In the genomic region with DNA sequence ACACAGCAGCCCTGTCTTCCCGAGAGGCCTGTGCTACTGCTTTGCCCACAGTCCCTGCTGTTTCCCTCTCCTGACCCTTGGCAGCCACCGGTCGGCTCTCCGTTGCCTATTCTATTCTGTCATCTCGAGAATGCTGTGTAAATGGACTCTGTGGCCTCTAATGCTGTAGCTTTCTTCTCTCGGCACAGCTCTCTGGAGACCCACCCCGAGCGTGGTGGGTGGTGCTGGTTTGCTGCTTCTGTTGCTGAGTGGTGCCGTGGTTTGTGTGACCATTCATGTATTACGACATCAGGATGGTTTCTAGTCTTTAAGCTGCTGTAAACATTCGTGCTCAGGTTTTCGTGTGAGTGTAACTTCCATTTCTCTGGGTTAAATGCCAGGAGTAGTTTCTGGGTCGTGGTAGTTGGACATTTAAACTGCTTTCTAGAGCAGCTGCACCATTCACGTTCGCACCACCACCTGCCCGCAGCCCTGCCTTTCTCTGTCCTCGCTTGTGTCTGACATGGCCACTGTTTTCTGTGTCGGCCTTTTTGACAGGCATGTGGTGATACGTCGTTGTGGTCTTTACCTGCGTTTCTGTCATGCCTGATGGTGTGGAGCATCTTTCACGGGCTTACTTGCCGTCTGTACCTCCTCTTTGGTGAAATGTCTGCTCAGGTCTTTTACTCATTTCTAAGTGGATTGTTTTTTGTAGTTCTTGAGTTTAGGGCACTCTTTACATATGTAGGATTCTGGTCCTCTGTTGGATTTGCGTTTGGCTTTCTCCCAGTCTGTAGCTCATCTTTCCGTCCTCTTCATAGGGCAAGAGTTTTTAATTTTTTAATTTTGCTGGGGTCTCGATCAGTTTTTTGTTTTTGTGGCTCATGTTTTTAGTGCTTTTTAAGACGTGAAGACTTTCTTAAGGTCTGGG, we compare ENCODE assay signal across 1 cellular context.
TF ChIP-seq lines count a peak whose summit lies in the region.

No MANE protein-coding gene starts in this region.

TF ChIP-seq in K562, 482 proteins besides CTCF, POLR2A, EP300 and RAD21 (continued from another document and continues in another):
- TF ChIP-seq SAP30 (IDR thresholded peaks at IDR 0.05; ENCODE audit: borderline replicate concordance, insufficient read depth, low read depth, low read length, poor library complexity, severe bottlenecking): no peak
- TF ChIP-seq HDAC2 (IDR thresholded peaks at IDR 0.05): 0 out of 2 replicates have a peak, but pooled peaks have one; percentile 35
- TF ChIP-seq NEUROD1 (IDR thresholded peaks at IDR 0.05; ENCODE audit: borderline replicate concordance, low read depth, low read length, partially characterized antibody): no peak
- TF ChIP-seq, protein P1, sequence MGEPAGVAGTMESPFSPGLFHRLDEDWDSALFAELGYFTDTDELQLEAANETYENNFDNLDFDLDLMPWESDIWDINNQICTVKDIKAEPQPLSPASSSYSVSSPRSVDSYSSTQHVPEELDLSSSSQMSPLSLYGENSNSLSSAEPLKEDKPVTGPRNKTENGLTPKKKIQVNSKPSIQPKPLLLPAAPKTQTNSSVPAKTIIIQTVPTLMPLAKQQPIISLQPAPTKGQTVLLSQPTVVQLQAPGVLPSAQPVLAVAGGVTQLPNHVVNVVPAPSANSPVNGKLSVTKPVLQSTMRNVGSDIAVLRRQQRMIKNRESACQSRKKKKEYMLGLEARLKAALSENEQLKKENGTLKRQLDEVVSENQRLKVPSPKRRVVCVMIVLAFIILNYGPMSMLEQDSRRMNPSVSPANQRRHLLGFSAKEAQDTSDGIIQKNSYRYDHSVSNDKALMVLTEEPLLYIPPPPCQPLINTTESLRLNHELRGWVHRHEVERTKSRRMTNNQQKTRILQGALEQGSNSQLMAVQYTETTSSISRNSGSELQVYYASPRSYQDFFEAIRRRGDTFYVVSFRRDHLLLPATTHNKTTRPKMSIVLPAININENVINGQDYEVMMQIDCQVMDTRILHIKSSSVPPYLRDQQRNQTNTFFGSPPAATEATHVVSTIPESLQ (CRISPR knock-in tag; IDR thresholded peaks at IDR 0.05): no peak
- no peak for TF ChIP-seq TEAD4 (IDR thresholded peaks at IDR 0.05; ENCODE audit: low read length)
- TF ChIP-seq TEAD4 (CRISPR knock-in tag; IDR thresholded peaks at IDR 0.05; ENCODE audit: borderline replicate concordance): no peak
- TF ChIP-seq MED1 (CRISPR knock-in tag; IDR thresholded peaks at IDR 0.05; ENCODE audit: borderline replicate concordance): no peak
- TF ChIP-seq, protein P2, sequence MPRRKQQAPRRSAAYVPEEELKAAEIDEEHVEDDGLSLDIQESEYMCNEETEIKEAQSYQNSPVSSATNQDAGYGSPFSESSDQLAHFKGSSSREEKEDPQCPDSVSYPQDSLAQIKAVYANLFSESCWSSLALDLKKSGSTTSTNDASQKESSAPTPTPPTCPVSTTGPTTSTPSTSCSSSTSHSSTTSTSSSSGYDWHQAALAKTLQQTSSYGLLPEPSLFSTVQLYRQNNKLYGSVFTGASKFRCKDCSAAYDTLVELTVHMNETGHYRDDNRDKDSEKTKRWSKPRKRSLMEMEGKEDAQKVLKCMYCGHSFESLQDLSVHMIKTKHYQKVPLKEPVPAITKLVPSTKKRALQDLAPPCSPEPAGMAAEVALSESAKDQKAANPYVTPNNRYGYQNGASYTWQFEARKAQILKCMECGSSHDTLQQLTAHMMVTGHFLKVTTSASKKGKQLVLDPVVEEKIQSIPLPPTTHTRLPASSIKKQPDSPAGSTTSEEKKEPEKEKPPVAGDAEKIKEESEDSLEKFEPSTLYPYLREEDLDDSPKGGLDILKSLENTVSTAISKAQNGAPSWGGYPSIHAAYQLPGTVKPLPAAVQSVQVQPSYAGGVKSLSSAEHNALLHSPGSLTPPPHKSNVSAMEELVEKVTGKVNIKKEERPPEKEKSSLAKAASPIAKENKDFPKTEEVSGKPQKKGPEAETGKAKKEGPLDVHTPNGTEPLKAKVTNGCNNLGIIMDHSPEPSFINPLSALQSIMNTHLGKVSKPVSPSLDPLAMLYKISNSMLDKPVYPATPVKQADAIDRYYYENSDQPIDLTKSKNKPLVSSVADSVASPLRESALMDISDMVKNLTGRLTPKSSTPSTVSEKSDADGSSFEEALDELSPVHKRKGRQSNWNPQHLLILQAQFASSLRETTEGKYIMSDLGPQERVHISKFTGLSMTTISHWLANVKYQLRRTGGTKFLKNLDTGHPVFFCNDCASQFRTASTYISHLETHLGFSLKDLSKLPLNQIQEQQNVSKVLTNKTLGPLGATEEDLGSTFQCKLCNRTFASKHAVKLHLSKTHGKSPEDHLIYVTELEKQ (CRISPR knock-in tag; IDR thresholded peaks at IDR 0.05): no peak
- TF ChIP-seq NR4A1 (CRISPR knock-in tag; IDR thresholded peaks at IDR 0.05): no peak
- no peak for TF ChIP-seq NR4A1 (tag; IDR thresholded peaks at IDR 0.05)
- no peak for TF ChIP-seq NUFIP1 (IDR thresholded peaks at IDR 0.05; ENCODE audit: partially characterized antibody)
- TF ChIP-seq ZFP30 (CRISPR knock-in tag; IDR thresholded peaks at IDR 0.05; ENCODE audit: borderline replicate concordance): no peak
- TF ChIP-seq DNMT1 (IDR thresholded peaks at IDR 0.05): no peak
- TF ChIP-seq, protein P3, sequence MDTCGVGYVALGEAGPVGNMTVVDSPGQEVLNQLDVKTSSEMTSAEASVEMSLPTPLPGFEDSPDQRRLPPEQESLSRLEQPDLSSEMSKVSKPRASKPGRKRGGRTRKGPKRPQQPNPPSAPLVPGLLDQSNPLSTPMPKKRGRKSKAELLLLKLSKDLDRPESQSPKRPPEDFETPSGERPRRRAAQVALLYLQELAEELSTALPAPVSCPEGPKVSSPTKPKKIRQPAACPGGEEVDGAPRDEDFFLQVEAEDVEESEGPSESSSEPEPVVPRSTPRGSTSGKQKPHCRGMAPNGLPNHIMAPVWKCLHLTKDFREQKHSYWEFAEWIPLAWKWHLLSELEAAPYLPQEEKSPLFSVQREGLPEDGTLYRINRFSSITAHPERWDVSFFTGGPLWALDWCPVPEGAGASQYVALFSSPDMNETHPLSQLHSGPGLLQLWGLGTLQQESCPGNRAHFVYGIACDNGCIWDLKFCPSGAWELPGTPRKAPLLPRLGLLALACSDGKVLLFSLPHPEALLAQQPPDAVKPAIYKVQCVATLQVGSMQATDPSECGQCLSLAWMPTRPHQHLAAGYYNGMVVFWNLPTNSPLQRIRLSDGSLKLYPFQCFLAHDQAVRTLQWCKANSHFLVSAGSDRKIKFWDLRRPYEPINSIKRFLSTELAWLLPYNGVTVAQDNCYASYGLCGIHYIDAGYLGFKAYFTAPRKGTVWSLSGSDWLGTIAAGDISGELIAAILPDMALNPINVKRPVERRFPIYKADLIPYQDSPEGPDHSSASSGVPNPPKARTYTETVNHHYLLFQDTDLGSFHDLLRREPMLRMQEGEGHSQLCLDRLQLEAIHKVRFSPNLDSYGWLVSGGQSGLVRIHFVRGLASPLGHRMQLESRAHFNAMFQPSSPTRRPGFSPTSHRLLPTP (IDR thresholded peaks at IDR 0.05; ENCODE audit: borderline replicate concordance, extremely low read depth, insufficient read length): no peak
- TF ChIP-seq ZNF12 (CRISPR knock-in tag; IDR thresholded peaks at IDR 0.05): no peak
- TF ChIP-seq ZBTB7A (IDR thresholded peaks at IDR 0.05; ENCODE audit: borderline replicate concordance, control insufficient read depth, low read depth, low read length): no peak
- no peak for TF ChIP-seq ARHGAP35 (IDR thresholded peaks at IDR 0.05; ENCODE audit: partially characterized antibody)
- TF ChIP-seq ZNF184 (CRISPR knock-in tag; IDR thresholded peaks at IDR 0.05): no peak
- TF ChIP-seq SMC3 (conservative IDR thresholded peaks at IDR 0.05; ENCODE audit: insufficient read depth, low read depth, low read length): no peak
- TF ChIP-seq CREM (IDR thresholded peaks at IDR 0.05; ENCODE audit: low read depth): no peak
- no peak for TF ChIP-seq RBM22 (IDR thresholded peaks at IDR 0.05; ENCODE audit: low read depth, low read length, poor library complexity, severe bottlenecking)
- TF ChIP-seq ATF7 (IDR thresholded peaks at IDR 0.05): no peak
- TF ChIP-seq MTA3 (IDR thresholded peaks at IDR 0.05; ENCODE audit: borderline replicate concordance): no peak
- no peak for TF ChIP-seq NONO (IDR thresholded peaks at IDR 0.05; ENCODE audit: low read depth in 2 of 2, low read length in 1 of 2)
- no peak for TF ChIP-seq HDAC1 (IDR thresholded peaks at IDR 0.05)
- TF ChIP-seq, protein P4, sequence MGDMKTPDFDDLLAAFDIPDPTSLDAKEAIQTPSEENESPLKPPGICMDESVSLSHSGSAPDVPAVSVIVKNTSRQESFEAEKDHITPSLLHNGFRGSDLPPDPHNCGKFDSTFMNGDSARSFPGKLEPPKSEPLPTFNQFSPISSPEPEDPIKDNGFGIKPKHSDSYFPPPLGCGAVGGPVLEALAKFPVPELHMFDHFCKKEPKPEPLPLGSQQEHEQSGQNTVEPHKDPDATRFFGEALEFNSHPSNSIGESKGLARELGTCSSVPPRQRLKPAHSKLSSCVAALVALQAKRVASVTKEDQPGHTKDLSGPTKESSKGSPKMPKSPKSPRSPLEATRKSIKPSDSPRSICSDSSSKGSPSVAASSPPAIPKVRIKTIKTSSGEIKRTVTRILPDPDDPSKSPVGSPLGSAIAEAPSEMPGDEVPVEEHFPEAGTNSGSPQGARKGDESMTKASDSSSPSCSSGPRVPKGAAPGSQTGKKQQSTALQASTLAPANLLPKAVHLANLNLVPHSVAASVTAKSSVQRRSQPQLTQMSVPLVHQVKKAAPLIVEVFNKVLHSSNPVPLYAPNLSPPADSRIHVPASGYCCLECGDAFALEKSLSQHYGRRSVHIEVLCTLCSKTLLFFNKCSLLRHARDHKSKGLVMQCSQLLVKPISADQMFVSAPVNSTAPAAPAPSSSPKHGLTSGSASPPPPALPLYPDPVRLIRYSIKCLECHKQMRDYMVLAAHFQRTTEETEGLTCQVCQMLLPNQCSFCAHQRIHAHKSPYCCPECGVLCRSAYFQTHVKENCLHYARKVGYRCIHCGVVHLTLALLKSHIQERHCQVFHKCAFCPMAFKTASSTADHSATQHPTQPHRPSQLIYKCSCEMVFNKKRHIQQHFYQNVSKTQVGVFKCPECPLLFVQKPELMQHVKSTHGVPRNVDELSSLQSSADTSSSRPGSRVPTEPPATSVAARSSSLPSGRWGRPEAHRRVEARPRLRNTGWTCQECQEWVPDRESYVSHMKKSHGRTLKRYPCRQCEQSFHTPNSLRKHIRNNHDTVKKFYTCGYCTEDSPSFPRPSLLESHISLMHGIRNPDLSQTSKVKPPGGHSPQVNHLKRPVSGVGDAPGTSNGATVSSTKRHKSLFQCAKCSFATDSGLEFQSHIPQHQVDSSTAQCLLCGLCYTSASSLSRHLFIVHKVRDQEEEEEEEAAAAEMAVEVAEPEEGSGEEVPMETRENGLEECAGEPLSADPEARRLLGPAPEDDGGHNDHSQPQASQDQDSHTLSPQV (IDR thresholded peaks at IDR 0.05): no peak
- no peak for TF ChIP-seq ZNF165 (CRISPR knock-in tag; IDR thresholded peaks at IDR 0.05; ENCODE audit: borderline replicate concordance)
- no peak; the same call in 1 of the 2 replicates for TF ChIP-seq CEBPG (CRISPR knock-in tag; IDR thresholded peaks at IDR 0.05)
- peak; percentile 17 to 30; a peak in 1 of 4 replicates for TF ChIP-seq CEBPG (tag; conservative IDR thresholded peaks at IDR 0.05 in 1 of 2, IDR thresholded peaks at IDR 0.05 in 1 of 2)
- TF ChIP-seq, protein P5, sequence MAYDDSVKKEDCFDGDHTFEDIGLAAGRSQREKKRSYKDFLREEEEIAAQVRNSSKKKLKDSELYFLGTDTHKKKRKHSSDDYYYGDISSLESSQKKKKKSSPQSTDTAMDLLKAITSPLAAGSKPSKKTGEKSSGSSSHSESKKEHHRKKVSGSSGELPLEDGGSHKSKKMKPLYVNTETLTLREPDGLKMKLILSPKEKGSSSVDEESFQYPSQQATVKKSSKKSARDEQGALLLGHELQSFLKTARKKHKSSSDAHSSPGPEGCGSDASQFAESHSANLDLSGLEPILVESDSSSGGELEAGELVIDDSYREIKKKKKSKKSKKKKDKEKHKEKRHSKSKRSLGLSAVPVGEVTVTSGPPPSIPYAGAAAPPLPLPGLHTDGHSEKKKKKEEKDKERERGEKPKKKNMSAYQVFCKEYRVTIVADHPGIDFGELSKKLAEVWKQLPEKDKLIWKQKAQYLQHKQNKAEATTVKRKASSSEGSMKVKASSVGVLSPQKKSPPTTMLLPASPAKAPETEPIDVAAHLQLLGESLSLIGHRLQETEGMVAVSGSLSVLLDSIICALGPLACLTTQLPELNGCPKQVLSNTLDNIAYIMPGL (CRISPR knock-in tag; IDR thresholded peaks at IDR 0.05): no peak
- TF ChIP-seq, protein P6, sequence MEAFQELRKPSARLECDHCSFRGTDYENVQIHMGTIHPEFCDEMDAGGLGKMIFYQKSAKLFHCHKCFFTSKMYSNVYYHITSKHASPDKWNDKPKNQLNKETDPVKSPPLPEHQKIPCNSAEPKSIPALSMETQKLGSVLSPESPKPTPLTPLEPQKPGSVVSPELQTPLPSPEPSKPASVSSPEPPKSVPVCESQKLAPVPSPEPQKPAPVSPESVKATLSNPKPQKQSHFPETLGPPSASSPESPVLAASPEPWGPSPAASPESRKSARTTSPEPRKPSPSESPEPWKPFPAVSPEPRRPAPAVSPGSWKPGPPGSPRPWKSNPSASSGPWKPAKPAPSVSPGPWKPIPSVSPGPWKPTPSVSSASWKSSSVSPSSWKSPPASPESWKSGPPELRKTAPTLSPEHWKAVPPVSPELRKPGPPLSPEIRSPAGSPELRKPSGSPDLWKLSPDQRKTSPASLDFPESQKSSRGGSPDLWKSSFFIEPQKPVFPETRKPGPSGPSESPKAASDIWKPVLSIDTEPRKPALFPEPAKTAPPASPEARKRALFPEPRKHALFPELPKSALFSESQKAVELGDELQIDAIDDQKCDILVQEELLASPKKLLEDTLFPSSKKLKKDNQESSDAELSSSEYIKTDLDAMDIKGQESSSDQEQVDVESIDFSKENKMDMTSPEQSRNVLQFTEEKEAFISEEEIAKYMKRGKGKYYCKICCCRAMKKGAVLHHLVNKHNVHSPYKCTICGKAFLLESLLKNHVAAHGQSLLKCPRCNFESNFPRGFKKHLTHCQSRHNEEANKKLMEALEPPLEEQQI (IDR thresholded peaks at IDR 0.05): peak; percentile 56; the same call in 1 of the 2 replicates
- TF ChIP-seq RFX1 (IDR thresholded peaks at IDR 0.05): no peak
- no peak for TF ChIP-seq ZNF143 (CRISPR knock-in tag; IDR thresholded peaks at IDR 0.05)
- no peak for TF ChIP-seq XRCC5 (IDR thresholded peaks at IDR 0.05; ENCODE audit: low read depth, low read length)
- 0 out of 2 replicates have a peak, but pooled peaks have one; percentile 42 for TF ChIP-seq GABPB2 (CRISPR knock-in tag; conservative IDR thresholded peaks at IDR 0.05)
- no peak for TF ChIP-seq POLR3A (IDR thresholded peaks at IDR 0.05; ENCODE audit: borderline replicate concordance, extremely low read depth, insufficient read depth, insufficient read length)
- no peak for TF ChIP-seq CHCHD3 (CRISPR knock-in tag; IDR thresholded peaks at IDR 0.05)
- peak; percentile 60; the same call in 1 of the 2 replicates for TF ChIP-seq CEBPB (tag; IDR thresholded peaks at IDR 0.05)
- no peak for TF ChIP-seq POLR3G (IDR thresholded peaks at IDR 0.05; ENCODE audit: extremely low read depth, insufficient read length, insufficient replicate concordance)
- 0 out of 2 replicates have a peak, but pooled peaks have one; percentile 23 for TF ChIP-seq GABPB1 (CRISPR knock-in tag; IDR thresholded peaks at IDR 0.05)
- no peak for TF ChIP-seq NFIX (CRISPR knock-in tag; IDR thresholded peaks at IDR 0.05; ENCODE audit: low read depth)
- no peak for TF ChIP-seq KLF13 (tag; IDR thresholded peaks at IDR 0.05; ENCODE audit: borderline replicate concordance, low read depth)
- TF ChIP-seq, protein P7, sequence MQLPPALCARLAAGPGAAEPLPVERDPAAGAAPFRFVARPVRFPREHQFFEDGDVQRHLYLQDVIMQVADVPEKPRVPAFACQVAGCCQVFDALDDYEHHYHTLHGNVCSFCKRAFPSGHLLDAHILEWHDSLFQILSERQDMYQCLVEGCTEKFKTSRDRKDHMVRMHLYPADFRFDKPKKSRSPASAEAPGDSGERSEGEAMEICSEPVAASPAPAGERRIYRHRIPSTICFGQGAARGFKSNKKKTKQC (CRISPR knock-in tag; IDR thresholded peaks at IDR 0.05): no peak
- TF ChIP-seq RBM25 (IDR thresholded peaks at IDR 0.05; ENCODE audit: low read depth, low read length, severe bottlenecking): no peak
- TF ChIP-seq HDAC6 (IDR thresholded peaks at IDR 0.05; ENCODE audit: low read depth, low read length): no peak
